Comparison of ENCODE assay signal across 2 cellular contexts in genomic region chr2:17857016-17857415, GRCh38.
TF ChIP-seq lines count a peak whose summit lies in the region.

No MANE protein-coding gene starts in this region.

TF ChIP-seq in A549, 52 proteins besides CTCF, POLR2A, EP300 and RAD21 (continued from another document):
- TF ChIP-seq HDAC2 (IDR thresholded peaks at IDR 0.05): no peak
- no peak for TF ChIP-seq ZSCAN20 (CRISPR knock-in tag; IDR thresholded peaks at IDR 0.05)
- no peak for TF ChIP-seq NPAS2 (CRISPR knock-in tag; IDR thresholded peaks at IDR 0.05; ENCODE audit: borderline replicate concordance)
- TF ChIP-seq HMGXB4 (CRISPR knock-in tag; IDR thresholded peaks at IDR 0.05; ENCODE audit: borderline replicate concordance): no peak

TF ChIP-seq in GM23338, 12 proteins besides CTCF, POLR2A, EP300 and RAD21 (continued from another document):
- TF ChIP-seq ZNF462 (CRISPR knock-in tag; IDR thresholded peaks at IDR 0.05) (no peak), REST (IDR thresholded peaks at IDR 0.05; ENCODE audit: unreplicated experiment) (no peak), ETS1 (IDR thresholded peaks at IDR 0.05) (no peak)
